18 cellular contexts compared by ENCODE assay signal in the genomic region with DNA sequence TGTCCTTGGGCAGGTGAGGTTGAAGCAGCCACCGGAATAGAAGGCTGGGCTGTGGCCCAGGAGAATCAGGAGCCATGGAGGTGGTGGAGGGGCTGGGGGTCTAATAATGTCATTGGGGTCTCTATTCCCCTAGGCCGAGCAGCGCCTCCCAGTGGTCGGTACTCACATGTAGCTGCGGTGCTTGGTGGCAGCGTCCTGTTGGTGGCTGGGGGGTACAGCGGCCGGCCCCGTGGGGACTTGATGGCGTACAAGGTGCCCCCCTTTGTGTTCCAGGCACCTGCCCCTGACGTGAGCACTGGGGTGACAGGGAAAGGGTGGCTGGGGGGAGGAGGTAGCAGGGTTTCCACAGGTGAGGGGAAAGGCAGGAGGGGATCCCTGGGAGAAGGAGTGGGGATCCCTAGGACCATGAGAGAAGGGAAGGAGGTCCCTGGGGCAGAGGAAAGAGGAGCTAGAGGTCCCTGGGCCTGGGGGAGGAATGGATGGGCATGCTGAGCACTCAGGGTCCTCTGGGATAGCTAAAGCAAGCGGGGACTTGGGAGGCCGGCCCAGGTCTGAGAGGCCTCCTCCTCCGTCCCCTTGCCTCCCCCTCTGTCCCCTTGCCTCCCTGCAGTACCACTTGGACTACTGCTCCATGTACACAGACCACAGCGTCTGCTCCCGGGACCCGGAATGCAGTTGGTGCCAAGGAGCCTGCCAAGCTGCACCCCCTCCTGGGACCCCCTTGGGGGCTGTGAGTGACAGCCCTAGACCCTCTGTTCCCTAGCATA. TPM values are rescaled to one million over a fixed set of nuclear protein-coding genes. Genes with fewer than 3 reads are reported as not detected.
A peak's percentile ranks its signal among the peaks of the same experiment; 100 is the strongest.
DNase-seq lines count a peak whose midpoint lies in the region; ATAC-seq, FAIRE-seq and TF ChIP-seq lines count a peak whose summit lies in the region.
"Had no signal": no experiment of that assay in that cellular context is flagged by ENCODE, and none has a peak within 500 bp of the region (broad histone marks: within the 10 kb centered on the region; RNA-seq: fewer than 3 reads in every experiment).

No MANE protein-coding gene starts in this region.

- TF ChIP-seq POLR2A in A549 (IDR thresholded peaks at IDR 0.05; ENCODE audit: low read length), result no peak

- FAIRE-seq in A549 (lab: Jason Lieb, UNC), result no peak

- TF ChIP-seq CTCF in A549 (IDR thresholded peaks at IDR 0.05), result peak; percentile 27; the same call in 1 of the 3 replicates
- 0 out of 2 replicates have a peak, but pooled peaks have one; percentile 39 for TF ChIP-seq CTCF in GM12874 (IDR thresholded peaks at IDR 0.05; ENCODE audit: insufficient read depth, low read depth, low read length)
- TF ChIP-seq CTCF in WI38 (IDR thresholded peaks at IDR 0.05; ENCODE audit: low read depth, low read length), result 0 out of 2 replicates have a peak, but pooled peaks have one; percentile 10

- H3K4me2 ChIP-seq in A549, result no peak overlapping the region

- POLR2A ChIA-PET in A549 (lab: Yijun Ruan, JAX), result no interaction called here

- 71% methylated on average over 17 of the region's 17 CpGs for WGBS in A549 (ENCODE audit: missing lambda C conversion rate)

- no peak for DNase-seq in A549 (ENCODE audit: low read depth in 1 of 2, low spot score in 1 of 2)
- DNase-seq in iPS-NIHi7 (ENCODE audit: extremely low spot score), result peak; percentile 65
- no peak for DNase-seq in ecto neural progenitor cell (ENCODE audit: low spot score)
- DNase-seq in SHP77 (lab: John Stamatoyannopoulos, UW), result no peak
- DNase-seq: activated CD4-positive, alpha-beta T cell treated with anti-CD3 and anti-CD28 coated beads, Interleukin-2, amount 10 ng/mL, durations not matched to agents 24 days and 14 days; DMS 273 treated with DMSO at 0.1 percent for 48 hours; dorsolateral prefrontal cortex; gastrocnemius medialis; islet precursor cell; mucosa of descending colon; NCI-H2171 treated with DMSO at 0.1 percent for 48 hours; OCI-M1 had no signal

- H3K4me3 ChIP-seq in A549, result no peak overlapping the region
- H3K4me3 ChIP-seq in WI38 (ENCODE audit: low read depth, low read length), result no peak overlapping the region
- H3K4me3 ChIP-seq: dorsolateral prefrontal cortex, gastrocnemius medialis, mucosa of descending colon, prostate gland, tibial nerve had no signal

- TF ChIP-seq EP300 in A549 (IDR thresholded peaks at IDR 0.05), result no peak

- peak; percentile 57 to 69 for ATAC-seq in A549
- no peak for ATAC-seq in HG03378 (IDR thresholded peaks at IDR 0.05; ENCODE audit: unreplicated experiment)
- ATAC-seq in HG03520 (IDR thresholded peaks at IDR 0.05; ENCODE audit: unreplicated experiment), result no peak
- ATAC-seq: gastrocnemius medialis, mucosa of descending colon had no signal

- TF ChIP-seq RAD21 in A549 (conservative IDR thresholded peaks at IDR 0.05 in 1 of 2, IDR thresholded peaks at IDR 0.05 in 1 of 2), result no peak

- no peaks in the 10 kb centered on the region for H3K9me3 ChIP-seq in A549
- H3K9me3 ChIP-seq: gastrocnemius medialis, mucosa of descending colon, prostate gland, tibial nerve had no signal

- no peak overlapping the region for H3K27ac ChIP-seq in A549
- H3K27ac ChIP-seq: dorsolateral prefrontal cortex, gastrocnemius medialis, prostate gland, tibial nerve had no signal

- CTCF ChIA-PET in A549 (lab: Yijun Ruan, JAX), result interaction anchor here (0.6 to 3.9 kb wide), 19 partner anchors 11 to 1939 kb away, joined by 3 to 27 read pairs (median 3); a partner anchor contains a TSS

- H3K4me1 ChIP-seq in A549, result peaks cover 6% of the 10 kb centered on the region; the same call in 2 of the 3 replicates
- H3K4me1 ChIP-seq: prostate gland, tibial nerve had no signal

TF ChIP-seq in A549, 52 proteins besides CTCF, POLR2A, EP300 and RAD21 (continues in another document):
- TF ChIP-seq, protein P1, sequence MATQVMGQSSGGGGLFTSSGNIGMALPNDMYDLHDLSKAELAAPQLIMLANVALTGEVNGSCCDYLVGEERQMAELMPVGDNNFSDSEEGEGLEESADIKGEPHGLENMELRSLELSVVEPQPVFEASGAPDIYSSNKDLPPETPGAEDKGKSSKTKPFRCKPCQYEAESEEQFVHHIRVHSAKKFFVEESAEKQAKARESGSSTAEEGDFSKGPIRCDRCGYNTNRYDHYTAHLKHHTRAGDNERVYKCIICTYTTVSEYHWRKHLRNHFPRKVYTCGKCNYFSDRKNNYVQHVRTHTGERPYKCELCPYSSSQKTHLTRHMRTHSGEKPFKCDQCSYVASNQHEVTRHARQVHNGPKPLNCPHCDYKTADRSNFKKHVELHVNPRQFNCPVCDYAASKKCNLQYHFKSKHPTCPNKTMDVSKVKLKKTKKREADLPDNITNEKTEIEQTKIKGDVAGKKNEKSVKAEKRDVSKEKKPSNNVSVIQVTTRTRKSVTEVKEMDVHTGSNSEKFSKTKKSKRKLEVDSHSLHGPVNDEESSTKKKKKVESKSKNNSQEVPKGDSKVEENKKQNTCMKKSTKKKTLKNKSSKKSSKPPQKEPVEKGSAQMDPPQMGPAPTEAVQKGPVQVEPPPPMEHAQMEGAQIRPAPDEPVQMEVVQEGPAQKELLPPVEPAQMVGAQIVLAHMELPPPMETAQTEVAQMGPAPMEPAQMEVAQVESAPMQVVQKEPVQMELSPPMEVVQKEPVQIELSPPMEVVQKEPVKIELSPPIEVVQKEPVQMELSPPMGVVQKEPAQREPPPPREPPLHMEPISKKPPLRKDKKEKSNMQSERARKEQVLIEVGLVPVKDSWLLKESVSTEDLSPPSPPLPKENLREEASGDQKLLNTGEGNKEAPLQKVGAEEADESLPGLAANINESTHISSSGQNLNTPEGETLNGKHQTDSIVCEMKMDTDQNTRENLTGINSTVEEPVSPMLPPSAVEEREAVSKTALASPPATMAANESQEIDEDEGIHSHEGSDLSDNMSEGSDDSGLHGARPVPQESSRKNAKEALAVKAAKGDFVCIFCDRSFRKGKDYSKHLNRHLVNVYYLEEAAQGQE (IDR thresholded peaks at IDR 0.05), result no peak
- TF ChIP-seq ZSCAN20 (CRISPR knock-in tag; IDR thresholded peaks at IDR 0.05) (no peak), HOXB13 (CRISPR knock-in tag; IDR thresholded peaks at IDR 0.05; ENCODE audit: low read depth) (no peak), FOSB (CRISPR knock-in tag; IDR thresholded peaks at IDR 0.05) (no peak), EHMT2 (IDR thresholded peaks at IDR 0.05; ENCODE audit: low read depth) (no peak), CBX8 (IDR thresholded peaks at IDR 0.05) (no peak), KDM5A (IDR thresholded peaks at IDR 0.05) (no peak), JUN (IDR thresholded peaks at IDR 0.05) (no peak), GATA3 (IDR thresholded peaks at IDR 0.05; ENCODE audit: borderline replicate concordance) (no peak), FOSL2 (IDR thresholded peaks at IDR 0.05) (no peak), FOSL2 (CRISPR knock-in tag; IDR thresholded peaks at IDR 0.05) (no peak), CEBPB (IDR thresholded peaks at IDR 0.05) (no peak), FOXS1 (CRISPR knock-in tag; IDR thresholded peaks at IDR 0.05) (no peak)
- TF ChIP-seq, protein P2, sequence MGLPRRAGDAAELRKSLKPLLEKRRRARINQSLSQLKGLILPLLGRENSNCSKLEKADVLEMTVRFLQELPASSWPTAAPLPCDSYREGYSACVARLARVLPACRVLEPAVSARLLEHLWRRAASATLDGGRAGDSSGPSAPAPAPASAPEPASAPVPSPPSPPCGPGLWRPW (IDR thresholded peaks at IDR 0.05), result no peak
- TF ChIP-seq, protein P3, sequence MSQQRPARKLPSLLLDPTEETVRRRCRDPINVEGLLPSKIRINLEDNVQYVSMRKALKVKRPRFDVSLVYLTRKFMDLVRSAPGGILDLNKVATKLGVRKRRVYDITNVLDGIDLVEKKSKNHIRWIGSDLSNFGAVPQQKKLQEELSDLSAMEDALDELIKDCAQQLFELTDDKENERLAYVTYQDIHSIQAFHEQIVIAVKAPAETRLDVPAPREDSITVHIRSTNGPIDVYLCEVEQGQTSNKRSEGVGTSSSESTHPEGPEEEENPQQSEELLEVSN (IDR thresholded peaks at IDR 0.05; ENCODE audit: borderline replicate concordance, low read depth), result no peak
- TF ChIP-seq, protein P4, sequence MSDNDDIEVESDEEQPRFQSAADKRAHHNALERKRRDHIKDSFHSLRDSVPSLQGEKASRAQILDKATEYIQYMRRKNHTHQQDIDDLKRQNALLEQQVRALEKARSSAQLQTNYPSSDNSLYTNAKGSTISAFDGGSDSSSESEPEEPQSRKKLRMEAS (IDR thresholded peaks at IDR 0.05), result no peak

RNA-seq across cellular contexts. Expression of a gene that starts 18.1 kb away (rescaled TPM):
- polyA plus RNA-seq in A549 (2011; rRNA removed), result 8.9 and 10.4 TPM in 2 replicates
- 7.2 and 12.2 TPM in 2 replicates for polyA plus RNA-seq in A549 (2012; cell fraction: cytosol; rRNA removed)
- polyA plus RNA-seq in A549 (2012; cell fraction: nucleus; rRNA removed), result 26.3 and 37.1 TPM in 2 replicates
- 22.4 to 27.2 TPM (median 25.8 TPM) in 3 replicates for polyA plus RNA-seq in A549 (2017; fragmentation: RNase III; extraction: RNeasy Plus Mini Kit Qiagen cat#74134 plus additional on column Dnase treatment)
- polyA minus RNA-seq in A549 (2011; rRNA and poly(A)+ RNA removed), result 11.8 and 14.4 TPM in 2 replicates

RNA-seq across cellular contexts. Expression of a gene that starts 30.4 kb away (rescaled TPM):
- polyA plus RNA-seq in A549 (2011; rRNA removed) (0.71 and 1.8 TPM in 2 replicates), A549 (2017; fragmentation: RNase III; extraction: RNeasy Plus Mini Kit Qiagen cat#74134 plus additional on column Dnase treatment) (3.6 to 5.1 TPM (median 4.3 TPM) in 3 replicates)
- 2.9 and 3.8 TPM in 2 replicates for polyA plus RNA-seq in A549 (2012; cell fraction: cytosol; rRNA removed)
- 13.7 and 18.2 TPM in 2 replicates for polyA plus RNA-seq in A549 (2012; cell fraction: nucleus; rRNA removed)
- 6.3 and 6.9 TPM in 2 replicates for polyA minus RNA-seq in A549 (2011; rRNA and poly(A)+ RNA removed)

RNA-seq across cellular contexts. Expression of a gene that starts 41.1 kb away (rescaled TPM):
- polyA plus RNA-seq in A549 (2011; rRNA removed) (79.7 and 101 TPM in 2 replicates), A549 (2017; fragmentation: RNase III; extraction: RNeasy Plus Mini Kit Qiagen cat#74134 plus additional on column Dnase treatment) (135 to 151 TPM (median 144 TPM) in 3 replicates)
- 268 and 299 TPM in 2 replicates for polyA plus RNA-seq in A549 (2012; cell fraction: cytosol; rRNA removed)
- 241 and 275 TPM in 2 replicates for polyA plus RNA-seq in A549 (2012; cell fraction: nucleus; rRNA removed)
- 179 and 227 TPM in 2 replicates for polyA minus RNA-seq in A549 (2011; rRNA and poly(A)+ RNA removed)

RNA-seq across cellular contexts. Expression of a gene that starts 41.6 kb away (rescaled TPM):
- 1.1 and 1.3 TPM in 2 replicates for polyA plus RNA-seq in A549 (2011; rRNA removed)
- polyA plus RNA-seq in A549 (2012; cell fraction: cytosol; rRNA removed), result 2.7 and 3.7 TPM in 2 replicates
- polyA plus RNA-seq in A549 (2012; cell fraction: nucleus; rRNA removed), result 3.5 and 5.2 TPM in 2 replicates
- 3.4 to 4.5 TPM (median 4.2 TPM) in 3 replicates for polyA plus RNA-seq in A549 (2017; fragmentation: RNase III; extraction: RNeasy Plus Mini Kit Qiagen cat#74134 plus additional on column Dnase treatment)
- 0.50 and 1.2 TPM in 2 replicates for polyA minus RNA-seq in A549 (2011; rRNA and poly(A)+ RNA removed)

RNA-seq across cellular contexts. Expression of a gene that starts 46.6 kb away (rescaled TPM):
- polyA plus RNA-seq in A549 (2011; rRNA removed) (5.1 and 11.9 TPM in 2 replicates), A549 (2017; fragmentation: RNase III; extraction: RNeasy Plus Mini Kit Qiagen cat#74134 plus additional on column Dnase treatment) (33.2 to 44.6 TPM (median 33.6 TPM) in 3 replicates)
- 39.9 and 41.0 TPM in 2 replicates for polyA plus RNA-seq in A549 (2012; cell fraction: cytosol; rRNA removed)
- 23.1 and 33.3 TPM in 2 replicates for polyA plus RNA-seq in A549 (2012; cell fraction: nucleus; rRNA removed)
- 1.4 and 5.2 TPM in 2 replicates for polyA minus RNA-seq in A549 (2011; rRNA and poly(A)+ RNA removed)

Comparison
In these comparisons a context has a peak if more than half of its experiments do, and no peak if none do; other contexts are left out.
1. ATAC-seq: peak in A549 (2 of 2); none in HG03378 (single experiment) and HG03520 (single experiment).
2. Peak in every context shown above with its lines, with median percentiles within 50 percentile points of each other: CTCF ChIP-seq.